1 cellular context compared by ENCODE assay signal in the genomic region with DNA sequence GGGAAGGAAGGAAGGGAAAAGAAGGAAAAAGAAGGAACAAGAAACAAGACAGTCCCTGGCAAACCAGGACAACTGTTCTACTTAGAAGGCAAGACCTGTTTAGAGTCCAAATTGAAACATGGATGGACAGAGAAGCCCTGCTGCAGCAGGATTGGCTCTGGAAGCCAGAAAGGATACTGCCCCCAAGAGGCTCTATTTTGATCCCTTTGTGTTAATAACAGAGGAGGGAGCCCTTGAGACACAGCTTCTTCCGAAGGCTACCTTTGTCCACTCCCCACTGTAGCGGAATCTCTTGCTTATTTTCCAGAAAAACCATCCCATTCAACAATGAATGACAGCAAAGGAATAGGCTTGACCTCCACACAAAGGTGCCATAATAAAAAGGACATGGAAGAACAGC.
TF ChIP-seq lines count a peak whose summit lies in the region.

No MANE protein-coding gene starts in this region.

TF ChIP-seq in GM23338, 12 proteins besides CTCF, POLR2A, EP300 and RAD21 (continued from another document):
- TF ChIP-seq, protein P1, sequence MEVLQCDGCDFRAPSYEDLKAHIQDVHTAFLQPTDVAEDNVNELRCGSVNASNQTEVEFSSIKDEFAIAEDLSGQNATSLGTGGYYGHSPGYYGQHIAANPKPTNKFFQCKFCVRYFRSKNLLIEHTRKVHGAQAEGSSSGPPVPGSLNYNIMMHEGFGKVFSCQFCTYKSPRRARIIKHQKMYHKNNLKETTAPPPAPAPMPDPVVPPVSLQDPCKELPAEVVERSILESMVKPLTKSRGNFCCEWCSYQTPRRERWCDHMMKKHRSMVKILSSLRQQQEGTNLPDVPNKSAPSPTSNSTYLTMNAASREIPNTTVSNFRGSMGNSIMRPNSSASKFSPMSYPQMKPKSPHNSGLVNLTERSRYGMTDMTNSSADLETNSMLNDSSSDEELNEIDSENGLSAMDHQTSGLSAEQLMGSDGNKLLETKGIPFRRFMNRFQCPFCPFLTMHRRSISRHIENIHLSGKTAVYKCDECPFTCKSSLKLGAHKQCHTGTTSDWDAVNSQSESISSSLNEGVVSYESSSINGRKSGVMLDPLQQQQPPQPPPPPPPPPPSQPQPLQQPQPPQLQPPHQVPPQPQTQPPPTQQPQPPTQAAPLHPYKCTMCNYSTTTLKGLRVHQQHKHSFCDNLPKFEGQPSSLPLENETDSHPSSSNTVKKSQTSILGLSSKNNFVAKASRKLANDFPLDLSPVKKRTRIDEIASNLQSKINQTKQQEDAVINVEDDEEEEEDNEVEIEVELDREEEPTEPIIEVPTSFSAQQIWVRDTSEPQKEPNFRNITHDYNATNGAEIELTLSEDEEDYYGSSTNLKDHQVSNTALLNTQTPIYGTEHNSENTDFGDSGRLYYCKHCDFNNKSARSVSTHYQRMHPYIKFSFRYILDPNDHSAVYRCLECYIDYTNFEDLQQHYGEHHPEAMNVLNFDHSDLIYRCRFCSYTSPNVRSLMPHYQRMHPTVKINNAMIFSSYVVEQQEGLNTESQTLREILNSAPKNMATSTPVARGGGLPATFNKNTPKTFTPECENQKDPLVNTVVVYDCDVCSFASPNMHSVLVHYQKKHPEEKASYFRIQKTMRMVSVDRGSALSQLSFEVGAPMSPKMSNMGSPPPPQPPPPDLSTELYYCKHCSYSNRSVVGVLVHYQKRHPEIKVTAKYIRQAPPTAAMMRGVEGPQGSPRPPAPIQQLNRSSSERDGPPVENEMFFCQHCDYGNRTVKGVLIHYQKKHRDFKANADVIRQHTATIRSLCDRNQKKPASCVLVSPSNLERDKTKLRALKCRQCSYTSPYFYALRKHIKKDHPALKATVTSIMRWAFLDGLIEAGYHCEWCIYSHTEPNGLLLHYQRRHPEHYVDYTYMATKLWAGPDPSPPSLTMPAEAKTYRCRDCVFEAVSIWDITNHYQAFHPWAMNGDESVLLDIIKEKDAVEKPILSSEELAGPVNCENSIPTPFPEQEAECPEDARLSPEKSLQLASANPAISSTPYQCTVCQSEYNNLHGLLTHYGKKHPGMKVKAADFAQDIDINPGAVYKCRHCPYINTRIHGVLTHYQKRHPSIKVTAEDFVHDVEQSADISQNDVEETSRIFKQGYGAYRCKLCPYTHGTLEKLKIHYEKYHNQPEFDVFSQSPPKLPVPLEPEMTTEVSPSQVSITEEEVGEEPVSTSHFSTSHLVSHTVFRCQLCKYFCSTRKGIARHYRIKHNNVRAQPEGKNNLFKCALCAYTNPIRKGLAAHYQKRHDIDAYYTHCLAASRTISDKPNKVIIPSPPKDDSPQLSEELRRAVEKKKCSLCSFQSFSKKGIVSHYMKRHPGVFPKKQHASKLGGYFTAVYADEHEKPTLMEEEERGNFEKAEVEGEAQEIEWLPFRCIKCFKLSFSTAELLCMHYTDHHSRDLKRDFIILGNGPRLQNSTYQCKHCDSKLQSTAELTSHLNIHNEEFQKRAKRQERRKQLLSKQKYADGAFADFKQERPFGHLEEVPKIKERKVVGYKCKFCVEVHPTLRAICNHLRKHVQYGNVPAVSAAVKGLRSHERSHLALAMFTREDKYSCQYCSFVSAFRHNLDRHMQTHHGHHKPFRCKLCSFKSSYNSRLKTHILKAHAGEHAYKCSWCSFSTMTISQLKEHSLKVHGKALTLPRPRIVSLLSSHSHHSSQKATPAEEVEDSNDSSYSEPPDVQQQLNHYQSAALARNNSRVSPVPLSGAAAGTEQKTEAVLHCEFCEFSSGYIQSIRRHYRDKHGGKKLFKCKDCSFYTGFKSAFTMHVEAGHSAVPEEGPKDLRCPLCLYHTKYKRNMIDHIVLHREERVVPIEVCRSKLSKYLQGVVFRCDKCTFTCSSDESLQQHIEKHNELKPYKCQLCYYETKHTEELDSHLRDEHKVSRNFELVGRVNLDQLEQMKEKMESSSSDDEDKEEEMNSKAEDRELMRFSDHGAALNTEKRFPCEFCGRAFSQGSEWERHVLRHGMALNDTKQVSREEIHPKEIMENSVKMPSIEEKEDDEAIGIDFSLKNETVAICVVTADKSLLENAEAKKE (CRISPR knock-in tag; IDR thresholded peaks at IDR 0.05): no peak
- TF ChIP-seq EZH2phosphoT487 (IDR thresholded peaks at IDR 0.05; ENCODE audit: unreplicated experiment) (no peak), ZNF331 (CRISPR knock-in tag; IDR thresholded peaks at IDR 0.05; ENCODE audit: low read depth) (no peak), CREB1 (CRISPR knock-in tag; IDR thresholded peaks at IDR 0.05; ENCODE audit: low read depth) (no peak), EZH2 (IDR thresholded peaks at IDR 0.05; ENCODE audit: low read depth, unreplicated experiment) (no peak), POLR2AphosphoS5 (IDR thresholded peaks at IDR 0.05; ENCODE audit: low read depth) (no peak)
- TF ChIP-seq, protein P2, sequence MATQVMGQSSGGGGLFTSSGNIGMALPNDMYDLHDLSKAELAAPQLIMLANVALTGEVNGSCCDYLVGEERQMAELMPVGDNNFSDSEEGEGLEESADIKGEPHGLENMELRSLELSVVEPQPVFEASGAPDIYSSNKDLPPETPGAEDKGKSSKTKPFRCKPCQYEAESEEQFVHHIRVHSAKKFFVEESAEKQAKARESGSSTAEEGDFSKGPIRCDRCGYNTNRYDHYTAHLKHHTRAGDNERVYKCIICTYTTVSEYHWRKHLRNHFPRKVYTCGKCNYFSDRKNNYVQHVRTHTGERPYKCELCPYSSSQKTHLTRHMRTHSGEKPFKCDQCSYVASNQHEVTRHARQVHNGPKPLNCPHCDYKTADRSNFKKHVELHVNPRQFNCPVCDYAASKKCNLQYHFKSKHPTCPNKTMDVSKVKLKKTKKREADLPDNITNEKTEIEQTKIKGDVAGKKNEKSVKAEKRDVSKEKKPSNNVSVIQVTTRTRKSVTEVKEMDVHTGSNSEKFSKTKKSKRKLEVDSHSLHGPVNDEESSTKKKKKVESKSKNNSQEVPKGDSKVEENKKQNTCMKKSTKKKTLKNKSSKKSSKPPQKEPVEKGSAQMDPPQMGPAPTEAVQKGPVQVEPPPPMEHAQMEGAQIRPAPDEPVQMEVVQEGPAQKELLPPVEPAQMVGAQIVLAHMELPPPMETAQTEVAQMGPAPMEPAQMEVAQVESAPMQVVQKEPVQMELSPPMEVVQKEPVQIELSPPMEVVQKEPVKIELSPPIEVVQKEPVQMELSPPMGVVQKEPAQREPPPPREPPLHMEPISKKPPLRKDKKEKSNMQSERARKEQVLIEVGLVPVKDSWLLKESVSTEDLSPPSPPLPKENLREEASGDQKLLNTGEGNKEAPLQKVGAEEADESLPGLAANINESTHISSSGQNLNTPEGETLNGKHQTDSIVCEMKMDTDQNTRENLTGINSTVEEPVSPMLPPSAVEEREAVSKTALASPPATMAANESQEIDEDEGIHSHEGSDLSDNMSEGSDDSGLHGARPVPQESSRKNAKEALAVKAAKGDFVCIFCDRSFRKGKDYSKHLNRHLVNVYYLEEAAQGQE (IDR thresholded peaks at IDR 0.05; ENCODE audit: unreplicated experiment): no peak
- TF ChIP-seq, protein P3, sequence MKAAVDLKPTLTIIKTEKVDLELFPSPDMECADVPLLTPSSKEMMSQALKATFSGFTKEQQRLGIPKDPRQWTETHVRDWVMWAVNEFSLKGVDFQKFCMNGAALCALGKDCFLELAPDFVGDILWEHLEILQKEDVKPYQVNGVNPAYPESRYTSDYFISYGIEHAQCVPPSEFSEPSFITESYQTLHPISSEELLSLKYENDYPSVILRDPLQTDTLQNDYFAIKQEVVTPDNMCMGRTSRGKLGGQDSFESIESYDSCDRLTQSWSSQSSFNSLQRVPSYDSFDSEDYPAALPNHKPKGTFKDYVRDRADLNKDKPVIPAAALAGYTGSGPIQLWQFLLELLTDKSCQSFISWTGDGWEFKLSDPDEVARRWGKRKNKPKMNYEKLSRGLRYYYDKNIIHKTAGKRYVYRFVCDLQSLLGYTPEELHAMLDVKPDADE (IDR thresholded peaks at IDR 0.05): no peak
